ENCODE assay signal across 7 cellular contexts in the genomic region with DNA sequence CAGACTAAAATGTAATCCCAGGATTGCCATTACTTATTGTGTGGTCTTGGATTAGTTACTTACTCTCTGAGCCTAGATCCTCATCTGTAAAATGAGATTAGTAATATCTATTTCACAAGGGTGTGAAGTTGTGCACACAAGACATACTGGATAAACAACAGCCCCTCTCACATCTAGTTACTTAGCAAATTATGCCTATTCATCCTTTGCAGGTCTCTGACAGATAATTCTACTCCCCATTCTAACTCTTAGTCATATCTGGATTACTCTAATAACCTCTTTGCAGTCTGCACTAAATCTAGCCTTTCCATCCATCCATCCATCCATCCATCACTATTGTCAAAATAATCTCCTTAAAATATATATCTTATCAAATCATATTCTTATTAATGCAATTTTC.
"Had no signal": no experiment of that assay in that cellular context is flagged by ENCODE, and none has a peak within 500 bp of the region (broad histone marks: within the 10 kb centered on the region; RNA-seq: fewer than 3 reads in every experiment).

No MANE protein-coding gene starts in this region.

- ATAC-seq: GM23338 had no signal

- H3K4me3 Mint-ChIP-seq: GM23338, H9 had no signal

- H3K4me3 ChIP-seq: GM23338 had no signal

- H3K27ac Mint-ChIP-seq: GM23338, H9 had no signal

- H3K4me1 Mint-ChIP-seq: GM23338, H9 had no signal

- H3K9me3 Mint-ChIP-seq: GM23338, H9 had no signal

- DNase-seq: H9, HCEC 1CT, IMR-90 had no signal

- FAIRE-seq: H1, H54, HTR-8/SVneo had no signal
